In genomic region chr3:112597945-112598344, GRCh38 we compare ENCODE assay signal across 32 cellular contexts. TPM values are rescaled to one million over a fixed set of nuclear protein-coding genes. Genes with fewer than 3 reads are reported as not detected.
DNase-seq lines count a peak whose midpoint lies in the region; TF ChIP-seq lines count a peak whose summit lies in the region.
"Had no signal": no experiment of that assay in that cellular context is flagged by ENCODE, and none has a peak within 500 bp of the region (broad histone marks: within the 10 kb centered on the region; RNA-seq: fewer than 3 reads in every experiment).

No MANE protein-coding gene starts in this region.

- no peaks in the 10 kb centered on the region for H4K20me1 ChIP-seq in GM23248 (ENCODE audit: insufficient read depth)
- H4K20me1 ChIP-seq: BLaER1; BLaER1 treated with 17β-estradiol and CSF1 and Interleukin-3, amounts not matched to agents 10 nM and 100 nM had no signal

- no peak for TF ChIP-seq CTCF in osteocyte (IDR thresholded peaks at IDR 0.05)
- no peak for TF ChIP-seq CTCF in nephron progenitor cell (IDR thresholded peaks at IDR 0.05)

- no peak overlapping the region for H3K9ac ChIP-seq in GM23248
- H3K9ac ChIP-seq: BLaER1; BLaER1 treated with 17β-estradiol and CSF1 and Interleukin-3, amounts not matched to agents 10 nM and 100 nM had no signal

- peaks cover 91% of the 10 kb centered on the region for H3F3A ChIP-seq in GM23248 (ENCODE audit: insufficient read depth)

- H3K4me2 ChIP-seq in GM23248 (ENCODE audit: unreplicated experiment), result no peak overlapping the region
- H3K4me2 ChIP-seq: A549; BLaER1; BLaER1 treated with 17β-estradiol and CSF1 and Interleukin-3, amounts not matched to agents 10 nM and 100 nM had no signal

- H3K9me3 Mint-ChIP-seq in osteocyte (ENCODE audit: unreplicated experiment) (no peaks in the 10 kb centered on the region), nephron progenitor cell (peaks cover 2% of the 10 kb centered on the region)
- H3K9me3 Mint-ChIP-seq: CD8-positive, alpha-beta memory T cell had no signal

- peaks cover 4% of the 10 kb centered on the region for H3K4me1 Mint-ChIP-seq in osteocyte (ENCODE audit: unreplicated experiment)
- no peaks in the 10 kb centered on the region for H3K4me1 Mint-ChIP-seq in nephron progenitor cell
- H3K4me1 Mint-ChIP-seq: CD4-positive, alpha-beta memory T cell had no signal

- H3K4me3 Mint-ChIP-seq in osteocyte (ENCODE audit: unreplicated experiment), result no peak overlapping the region
- H3K4me3 Mint-ChIP-seq in nephron progenitor cell, result no peak overlapping the region
- H3K4me3 Mint-ChIP-seq: B cell; CD14-positive monocyte; CD4-positive, alpha-beta memory T cell; CD4-positive, alpha-beta T cell; CD4-positive, CD25-positive, alpha-beta regulatory T cell; CD8-positive, alpha-beta memory T cell; CD8-positive, alpha-beta T cell had no signal

- H3K36me3 ChIP-seq in GM23248 (ENCODE audit: low read depth), result peaks cover 59% of the 10 kb centered on the region
- H3K36me3 ChIP-seq: BE2C had no signal

- peaks cover 33% of the 10 kb centered on the region for H3K36me3 Mint-ChIP-seq in osteocyte (ENCODE audit: unreplicated experiment)
- peaks cover 16% of the 10 kb centered on the region for H3K36me3 Mint-ChIP-seq in nephron progenitor cell (ENCODE audit: low read depth)

- 0 out of 2 replicates have a peak, but pooled peaks cover 4% of the 10 kb centered on the region for H3K79me2 ChIP-seq in GM23248 (ENCODE audit: insufficient read depth)

- no peaks in the 10 kb centered on the region for H3K9me2 ChIP-seq in GM23248 (ENCODE audit: insufficient read depth)

- no peaks in the 10 kb centered on the region for H3K27me3 ChIP-seq in GM23248 (replicated peaks; ENCODE audit: insufficient read depth)
- H3K27me3 ChIP-seq: BE2C; BLaER1; BLaER1 treated with 17β-estradiol and CSF1 and Interleukin-3, amounts not matched to agents 10 nM and 100 nM had no signal

- no peak overlapping the region for H3K4me3 ChIP-seq in GM23248
- H3K4me3 ChIP-seq: A549; BLaER1; BLaER1 treated with 17β-estradiol and CSF1 and Interleukin-3, amounts not matched to agents 10 nM and 100 nM had no signal

- H3K27ac ChIP-seq in GM23248, result peak overlapping the region; percentile 22
- H3K27ac ChIP-seq: 22Rv1; A549; BLaER1; BLaER1 treated with 17β-estradiol and CSF1 and Interleukin-3, amounts not matched to agents 10 nM and 100 nM; C4-2B had no signal

- H3K9me3 ChIP-seq in GM23248 (ENCODE audit: low read depth), result no peaks in the 10 kb centered on the region
- H3K9me3 ChIP-seq: A549, BE2C, Caco-2 had no signal

- in situ Hi-C loops in GM23248 (cut with MboI), result no loop called here

- 0 out of 2 replicates have a peak, but pooled peaks cover 7% of the 10 kb centered on the region for H3K4me1 ChIP-seq in GM23248 (ENCODE audit: insufficient read depth)
- H3K4me1 ChIP-seq: A549, BE2C, BLaER1, Caco-2 had no signal

- H3K27me3 Mint-ChIP-seq in osteocyte (ENCODE audit: unreplicated experiment), result no peaks in the 10 kb centered on the region
- H3K27me3 Mint-ChIP-seq in nephron progenitor cell (ENCODE audit: low read depth, poor library complexity), result peaks cover 7% of the 10 kb centered on the region
- H3K27me3 Mint-ChIP-seq: B cell; CD4-positive, alpha-beta memory T cell; CD4-positive, alpha-beta T cell; CD4-positive, CD25-positive, alpha-beta regulatory T cell had no signal

- H2AFZ ChIP-seq in GM23248, result no peak overlapping the region

- H3K27ac Mint-ChIP-seq in osteocyte (ENCODE audit: unreplicated experiment) (peak overlapping the region; percentile 13), nephron progenitor cell (no peak overlapping the region)
- H3K27ac Mint-ChIP-seq: B cell; CD4-positive, alpha-beta T cell; CD4-positive, CD25-positive, alpha-beta regulatory T cell; CD8-positive, alpha-beta memory T cell; CD8-positive, alpha-beta T cell had no signal

- no peak for DNase-seq in GM23248
- DNase-seq in osteocyte (ENCODE audit: extremely low spot score, unreplicated experiment), result no peak
- peak; percentile 75 for DNase-seq in putamen (ENCODE audit: low spot score)
- DNase-seq in nephron progenitor cell, result no peak
- DNase-seq in H4 (ENCODE audit: low spot score), result no peak
- DNase-seq in T-helper 1 cell, result no peak
- DNase-seq: 8988T; ACHN; AML-193; BE2C; C1 segment of cervical spinal cord; Caco-2; Calu3; CD4-positive, alpha-beta memory T cell; CD4-positive, alpha-beta T cell; CD4-positive, CD25-positive, alpha-beta regulatory T cell; CD8-positive, alpha-beta memory T cell; CD8-positive, alpha-beta T cell; COR-L47; DMS 273 treated with DMSO at 0.1 percent for 48 hours; DMS153; DMS53; DMS79; DMS79 treated with DMSO at 0.1 percent for 48 hours; DND-41 had no signal

- WGBS in GM23248 (ENCODE audit: low coverage in 1 of 2, low lambda C conversion rate in 2 of 2, missing lambda C conversion rate in 2 of 2), 2 experiments, result 98% methylated on average over 2 of the region's 2 CpGs

RNA-seq across cellular contexts. Expression of gene SLC35A5, which starts 36.1 kb away (rescaled TPM):
- 53.0 and 56.4 TPM in 2 replicates for total RNA-seq in GM23248 (2014; rRNA removed; shearing (Covaris generic))
- 48.5 and 48.6 TPM in 2 replicates for polyA plus RNA-seq in GM23248 (2016; fragmentation: Nextera tagmentation; extraction: Ambion mirVana)
- 51.4 and 51.6 TPM in 2 replicates for total RNA-seq in osteocyte
- total RNA-seq in H4 (2014; rRNA removed; shearing (Covaris generic)), result 40.4 and 44.3 TPM in 2 replicates

RNA-seq across cellular contexts. Expression of gene ATG3, which starts 36.2 kb away (rescaled TPM):
- 44.0 and 58.6 TPM in 2 replicates for total RNA-seq in GM23248 (2014; rRNA removed; shearing (Covaris generic))
- 69.8 and 70.6 TPM in 2 replicates for polyA plus RNA-seq in GM23248 (2016; fragmentation: Nextera tagmentation; extraction: Ambion mirVana)
- total RNA-seq in osteocyte, result 39.8 and 46.3 TPM in 2 replicates
- total RNA-seq in H4 (2014; rRNA removed; shearing (Covaris generic)), result 57.4 and 74.9 TPM in 2 replicates

RNA-seq across cellular contexts. Expression of gene CCDC80, which starts 43.0 kb away (rescaled TPM):
- total RNA-seq in GM23248 (2014; rRNA removed; shearing (Covaris generic)), result 1,174 and 1,238 TPM in 2 replicates
- 2,200 and 2,264 TPM in 2 replicates for polyA plus RNA-seq in GM23248 (2016; fragmentation: Nextera tagmentation; extraction: Ambion mirVana)
- total RNA-seq in osteocyte, result 1,760 and 1,947 TPM in 2 replicates
- total RNA-seq in H4 (2014; rRNA removed; shearing (Covaris generic)), result 31.7 and 61.0 TPM in 2 replicates
- total RNA-seq: B cell; CD4-positive, alpha-beta memory T cell; CD4-positive, alpha-beta T cell; CD4-positive, CD25-positive, alpha-beta regulatory T cell; CD8-positive, alpha-beta memory T cell; CD8-positive, alpha-beta T cell had no signal

Comparison
In these comparisons a context has a peak if more than half of its experiments do, and no peak if none do; other contexts are left out.
1. RNA of gene CCDC80, which starts 43.0 kb away (total RNA-seq): 1,760 to 1,947 TPM in osteocyte and 1,174 to 1,238 TPM in GM23248; 31.7 to 61.0 TPM in H4; every median in the first group is over 10 times any median in the second.